8 cellular contexts compared by ENCODE assay signal in the genomic region with DNA sequence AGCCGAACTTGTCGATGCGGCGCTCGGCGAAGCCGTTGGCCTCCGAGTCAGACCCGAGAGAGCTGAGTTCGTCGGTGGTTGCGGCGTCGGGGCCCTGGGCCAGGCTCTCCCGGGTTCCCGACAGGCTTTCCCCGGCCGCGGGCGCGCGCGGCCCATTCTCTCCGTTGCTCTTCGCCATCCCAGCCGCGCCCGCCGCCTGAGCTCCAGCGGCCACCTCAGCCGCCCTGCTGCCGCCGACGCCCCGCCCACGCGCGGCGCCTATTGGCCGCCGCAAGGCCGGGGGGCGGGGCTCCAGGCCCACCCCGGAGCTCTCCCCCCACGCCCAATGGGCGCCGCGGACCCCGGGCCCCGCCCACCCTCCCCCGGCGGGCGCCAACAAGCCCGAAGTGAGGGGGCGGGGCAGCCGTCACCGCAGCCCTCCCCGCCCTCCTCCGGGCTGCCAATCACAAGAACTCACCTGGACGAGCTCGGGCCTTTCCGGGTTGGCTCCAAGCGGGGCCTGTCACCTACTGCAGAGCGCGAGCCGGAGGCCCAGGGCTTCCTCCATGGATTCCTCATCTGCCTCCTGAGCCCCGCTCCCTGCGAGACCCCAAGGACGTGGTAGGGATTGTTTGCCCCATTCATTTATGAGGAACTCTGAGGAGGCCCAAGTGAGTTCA. TPM values are rescaled to one million over a fixed set of nuclear protein-coding genes. Genes with fewer than 3 reads are reported as not detected.
A peak's percentile ranks its signal among the peaks of the same experiment; 100 is the strongest.
DNase-seq lines count a peak whose midpoint lies in the region; TF ChIP-seq lines count a peak whose summit lies in the region.

A gene with protein sequence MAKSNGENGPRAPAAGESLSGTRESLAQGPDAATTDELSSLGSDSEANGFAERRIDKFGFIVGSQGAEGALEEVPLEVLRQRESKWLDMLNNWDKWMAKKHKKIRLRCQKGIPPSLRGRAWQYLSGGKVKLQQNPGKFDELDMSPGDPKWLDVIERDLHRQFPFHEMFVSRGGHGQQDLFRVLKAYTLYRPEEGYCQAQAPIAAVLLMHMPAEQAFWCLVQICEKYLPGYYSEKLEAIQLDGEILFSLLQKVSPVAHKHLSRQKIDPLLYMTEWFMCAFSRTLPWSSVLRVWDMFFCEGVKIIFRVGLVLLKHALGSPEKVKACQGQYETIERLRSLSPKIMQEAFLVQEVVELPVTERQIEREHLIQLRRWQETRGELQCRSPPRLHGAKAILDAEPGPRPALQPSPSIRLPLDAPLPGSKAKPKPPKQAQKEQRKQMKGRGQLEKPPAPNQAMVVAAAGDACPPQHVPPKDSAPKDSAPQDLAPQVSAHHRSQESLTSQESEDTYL (minus strand): TSS at position 238 of the 659 bp plus-strand sequence. CDS start 60 bp downstream, at position 178.

- H2BK20ac ChIP-seq in H9 (ENCODE audit: low read depth, low read length, poor library complexity, severe bottlenecking): no peak within 1 kb of the TSS

- H2BK5ac ChIP-seq in H9 (ENCODE audit: insufficient read length, low read length): no peak within 1 kb of the TSS

- H3K27me3 ChIP-seq in H9 (ENCODE audit: insufficient read depth, low read length) (no peaks in the 10 kb centered on the region), MG63 (no peaks in the 10 kb centered on the region)

- peaks cover 24 to 29% of the 10 kb centered on the region in 2 experiments for H3K4me1 Mint-ChIP-seq in H9
- peaks cover 26% of the 10 kb centered on the region for H3K4me1 Mint-ChIP-seq in nephron progenitor cell
- H3K4me1 Mint-ChIP-seq in stimulated activated naive CD8-positive, alpha-beta T cell treated with anti-CD3 and anti-CD28 coated beads, Interleukin-15, Interleukin-2, amounts not matched to agents 100 ng/mL and 50 ng/mL, for 24 hours (ENCODE audit: low read depth): peaks cover 43% of the 10 kb centered on the region

- H3K56ac ChIP-seq in H9 (ENCODE audit: insufficient read length, low read depth, low read length): no peak within 1 kb of the TSS

- no peak within 1 kb of the TSS for H2AK5ac ChIP-seq in H9 (ENCODE audit: insufficient read length, low read length)

- no peak within 1 kb of the TSS for H2BK12ac ChIP-seq in H9 (ENCODE audit: insufficient read length, low read depth, low read length)

- DNase-seq in ELR (ENCODE audit: low read depth) (peak; percentile 91), H9 (peak; percentile 98), MG63 (peak; percentile 86), SHP77 treated with DMSO at 0.1 percent for 48 hours (lab: John Stamatoyannopoulos, UW) (peak; percentile 85), activated gamma-delta T cell (lab: John Stamatoyannopoulos, UW) (peak; percentile 92), fibroblast of villous mesenchyme (ENCODE audit: low read depth) (peak; percentile 90), nephron progenitor cell (peak; percentile 91)

- H3K27ac Mint-ChIP-seq in H9 (peak within 1 kb of the TSS in 2 of 3 experiments; percentile 71 to 77; a peak in 5 of 7 replicates), nephron progenitor cell (no peak within 1 kb of the TSS)
- H3K27ac Mint-ChIP-seq in stimulated activated naive CD8-positive, alpha-beta T cell treated with anti-CD3 and anti-CD28 coated beads, Interleukin-15, Interleukin-2, amounts not matched to agents 100 ng/mL and 50 ng/mL, for 24 hours: peak within 1 kb of the TSS; percentile 88

- H2AFZ ChIP-seq in H9 (ENCODE audit: low read length): no peak within 1 kb of the TSS

- H3K9ac ChIP-seq in H9 (ENCODE audit: extremely low read depth, insufficient read length, low read length): no peak within 1 kb of the TSS

- peaks cover 4% of the 10 kb centered on the region for H3K23me2 ChIP-seq in H9 (ENCODE audit: insufficient read length, low read depth, low read length, poor library complexity, severe bottlenecking)

- H3K36me3 Mint-ChIP-seq in H9 (ENCODE audit: insufficient read depth in 1 of 3, low read depth in 3 of 3) (peaks cover 2 to 12% (median 5%) of the 10 kb centered on the region in 3 experiments; a peak in 4 of 7 replicates), nephron progenitor cell (ENCODE audit: low read depth) (peaks cover 10% of the 10 kb centered on the region)
- H3K36me3 Mint-ChIP-seq in stimulated activated naive CD8-positive, alpha-beta T cell treated with anti-CD3 and anti-CD28 coated beads, Interleukin-15, Interleukin-2, amounts not matched to agents 100 ng/mL and 50 ng/mL, for 24 hours (ENCODE audit: low read depth): peaks cover 18% of the 10 kb centered on the region

- H3K27ac ChIP-seq in H9 (ENCODE audit: insufficient read length, low read depth, low read length): no peak within 1 kb of the TSS

- no peak within 1 kb of the TSS for H3K14ac ChIP-seq in H9 (ENCODE audit: insufficient read depth, low read length)

- no peak within 1 kb of the TSS for H2BK120ac ChIP-seq in H9 (ENCODE audit: low read depth, low read length, poor library complexity, severe bottlenecking)

- no peak within 1 kb of the TSS for H3K4ac ChIP-seq in H9 (ENCODE audit: low read depth, low read length)

- no peak within 1 kb of the TSS for H3K23ac ChIP-seq in H9 (ENCODE audit: insufficient read length, low read depth, low read length)

- TF ChIP-seq CTCF in H9 (conservative IDR thresholded peaks at IDR 0.05): no peak
- TF ChIP-seq CTCF in fibroblast of villous mesenchyme (IDR thresholded peaks at IDR 0.05; ENCODE audit: insufficient read depth, low read depth, low read length): no peak
- no peak for TF ChIP-seq CTCF in nephron progenitor cell (IDR thresholded peaks at IDR 0.05)

- H2BK15ac ChIP-seq in H9 (ENCODE audit: low read depth, low read length): no peak within 1 kb of the TSS

- H3K4me2 ChIP-seq in H9 (ENCODE audit: insufficient read depth, insufficient read length, low read length): peak within 1 kb of the TSS; percentile 78

- H3K9me3 ChIP-seq in H9 (ENCODE audit: control insufficient read depth, low read depth, low read length): no peaks in the 10 kb centered on the region
- no peaks in the 10 kb centered on the region for H3K9me3 ChIP-seq in MG63

- H3K18ac ChIP-seq in H9 (ENCODE audit: insufficient read length, low read depth, low read length): no peak within 1 kb of the TSS

- H3K79me2 ChIP-seq in H9 (ENCODE audit: insufficient read depth, low read length): no peaks in the 10 kb centered on the region

- peaks cover 2% of the 10 kb centered on the region for H4K20me1 ChIP-seq in H9 (ENCODE audit: control insufficient read depth, insufficient read depth, insufficient read length)

- H3T11ph ChIP-seq in H9 (ENCODE audit: low read length): no peak within 1 kb of the TSS

- no peak within 1 kb of the TSS for H4K91ac ChIP-seq in H9 (ENCODE audit: insufficient read length, low read depth, low read length)

- H3K27me3 Mint-ChIP-seq in H9 (ENCODE audit: low read depth): no peaks in the 10 kb centered on the region; the same call in 1 of the 2 replicates
- H3K27me3 Mint-ChIP-seq in nephron progenitor cell (ENCODE audit: low read depth, poor library complexity): peaks cover 6% of the 10 kb centered on the region
- no peaks in the 10 kb centered on the region for H3K27me3 Mint-ChIP-seq in stimulated activated naive CD8-positive, alpha-beta T cell treated with anti-CD3 and anti-CD28 coated beads, Interleukin-15, Interleukin-2, amounts not matched to agents 100 ng/mL and 50 ng/mL, for 24 hours

- peak within 1 kb of the TSS; percentile 79 to 82 for H3K4me3 Mint-ChIP-seq in H9
- H3K4me3 Mint-ChIP-seq in nephron progenitor cell: peak within 1 kb of the TSS; percentile 79
- peak within 1 kb of the TSS; percentile 84 for H3K4me3 Mint-ChIP-seq in stimulated activated naive CD8-positive, alpha-beta T cell treated with anti-CD3 and anti-CD28 coated beads, Interleukin-15, Interleukin-2, amounts not matched to agents 100 ng/mL and 50 ng/mL, for 24 hours

- H3K4me3 ChIP-seq in MG63 (peak within 1 kb of the TSS; percentile 85), fibroblast of villous mesenchyme (ENCODE audit: low read depth, low read length) (peak within 1 kb of the TSS; percentile 89)

- no peak within 1 kb of the TSS for H4K5ac ChIP-seq in H9 (ENCODE audit: insufficient read length, low read depth, low read length)

- H3K4me1 ChIP-seq in H9 (ENCODE audit: insufficient read depth, low read length): no peaks in the 10 kb centered on the region

- H4K8ac ChIP-seq in H9 (replicated peaks; ENCODE audit: insufficient read length, low read depth, low read length): no peak within 1 kb of the TSS

- H3K9me3 Mint-ChIP-seq in H9 (no peaks in the 10 kb centered on the region), nephron progenitor cell (no peaks in the 10 kb centered on the region)
- no peaks in the 10 kb centered on the region for H3K9me3 Mint-ChIP-seq in stimulated activated naive CD8-positive, alpha-beta T cell treated with anti-CD3 and anti-CD28 coated beads, Interleukin-15, Interleukin-2, amounts not matched to agents 100 ng/mL and 50 ng/mL, for 24 hours

- peaks cover 19% of the 10 kb centered on the region for H3K36me3 ChIP-seq in MG63

- no CpG with 5 or more reads among the region's 69 CpGs for WGBS in H9 (ENCODE audit: extremely low coverage, insufficient read length, low lambda C conversion rate)

- H3K79me1 ChIP-seq in H9 (ENCODE audit: insufficient read depth, low read depth, low read length, poor library complexity, severe bottlenecking): no peaks in the 10 kb centered on the region

RNA-seq across cellular contexts. Expression of the gene that starts here (rescaled TPM):
- total RNA-seq in H9 (2021): 8.2 and 8.4 TPM in 2 replicates
- 17.5 and 25.7 TPM in 2 replicates for total RNA-seq in MG63 (2014; rRNA removed; shearing (Covaris generic); ENCODE audit: low replicate concordance)
- total RNA-seq in fibroblast of villous mesenchyme: 26.4 and 29.8 TPM in 2 replicates
